ENCODE assay signal across 9 cellular contexts in the genomic region with DNA sequence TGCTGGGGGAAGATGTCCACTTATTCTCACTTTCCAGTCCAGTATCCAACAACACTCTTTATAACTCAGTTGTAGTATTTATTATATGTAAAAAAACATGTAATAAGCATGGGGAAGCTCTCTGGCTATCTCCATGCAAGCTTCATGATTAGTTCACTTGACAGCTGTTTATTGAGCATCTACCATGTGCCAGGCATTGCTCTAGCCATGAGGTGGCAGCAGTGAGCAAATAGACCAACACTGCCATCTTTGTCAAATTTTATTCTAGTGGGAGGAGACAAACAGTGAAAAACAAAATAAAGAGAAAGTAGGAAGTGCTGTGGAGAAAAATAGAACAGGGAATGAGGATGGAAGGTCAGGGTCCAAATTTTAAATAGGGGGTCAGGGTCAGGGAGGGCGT.
DNase-seq lines count a peak whose midpoint lies in the region; ATAC-seq and TF ChIP-seq lines count a peak whose summit lies in the region.
"Had no signal": no experiment of that assay in that cellular context is flagged by ENCODE, and none has a peak within 500 bp of the region (broad histone marks: within the 10 kb centered on the region; RNA-seq: fewer than 3 reads in every experiment).

No MANE protein-coding gene starts in this region.

- DNase-seq in NCI-H146 (lab: John Stamatoyannopoulos, UW) (peak; percentile 20), NCI-H146 treated with DMSO at 0.1 percent for 48 hours (lab: John Stamatoyannopoulos, UW; ENCODE audit: unreplicated experiment) (no peak), H4 (ENCODE audit: low spot score) (peak; percentile 50), SK-MEL-5 (ENCODE audit: low read depth, low spot score) (peak; percentile 51), kidney epithelial cell (ENCODE audit: low read depth) (no peak), DMS153 (lab: John Stamatoyannopoulos, UW) (no peak)
- DNase-seq in effector CD8-positive, alpha-beta T cell (lab: John Stamatoyannopoulos, UW) = no peak
- DNase-seq: left cardiac atrium had no signal

- H3K27me3 ChIP-seq in kidney epithelial cell (ENCODE audit: control insufficient read depth, insufficient read depth, low read length) = no peaks in the 10 kb centered on the region

- in situ Hi-C loops in SK-MEL-5 (cut with HindIII; ENCODE audit: low pct_unique_long_range_greater_than_20kb, low sequenced_read_pairs) = no loop called here

- no peak for ATAC-seq in HG02642 (IDR thresholded peaks at IDR 0.05; ENCODE audit: poor library complexity, unreplicated experiment)
- ATAC-seq: left cardiac atrium had no signal

- H3K36me3 ChIP-seq in kidney epithelial cell (ENCODE audit: control insufficient read depth, insufficient read depth, low read length) = no peaks in the 10 kb centered on the region

- TF ChIP-seq CTCF in kidney epithelial cell (IDR thresholded peaks at IDR 0.05; ENCODE audit: insufficient read depth, low read length, poor library complexity, severe bottlenecking) = peak; percentile 12

- H3K4me3 ChIP-seq in kidney epithelial cell (ENCODE audit: low read depth, low read length) = no peak overlapping the region

Comparison
In these comparisons a context has a peak if more than half of its experiments do, and no peak if none do; other contexts are left out.
1. DNase-seq: peak in NCI-H146 (single experiment), H4 (single experiment) and SK-MEL-5 (single experiment); none in NCI-H146 treated with DMSO at 0.1 percent for 48 hours (single experiment), kidney epithelial cell (single experiment), DMS153 (single experiment) and effector CD8-positive, alpha-beta T cell (single experiment).